ENCODE assay signal across 34 cellular contexts in genomic region chr19:23560051-23560450, GRCh38.
DNase-seq lines count a peak whose midpoint lies in the region; ATAC-seq, FAIRE-seq and TF ChIP-seq lines count a peak whose summit lies in the region.
"Had no signal": no experiment of that assay in that cellular context is flagged by ENCODE, and none has a peak within 500 bp of the region (broad histone marks: within the 10 kb centered on the region; RNA-seq: fewer than 3 reads in every experiment).

No MANE protein-coding gene starts in this region.

- no peak overlapping the region for H3K14ac ChIP-seq in trophoblast cell (ENCODE audit: low read length)

- H3K9me3 ChIP-seq in naive thymus-derived CD4-positive, alpha-beta T cell (ENCODE audit: control insufficient read depth in 2 of 3, low read length in 3 of 3): peaks cover 0 to 5% (median 0%) of the 10 kb centered on the region in 3 experiments
- H3K9me3 ChIP-seq in trophoblast cell (ENCODE audit: insufficient read depth, low read depth, low read length): peaks cover 33% of the 10 kb centered on the region
- H3K9me3 ChIP-seq: BE2C, Caco-2 had no signal

- no peaks in the 10 kb centered on the region for H3K4me1 ChIP-seq in mesendoderm (ENCODE audit: control insufficient read depth, low read depth, low read length)
- H3K4me1 ChIP-seq in naive thymus-derived CD4-positive, alpha-beta T cell (ENCODE audit: control insufficient read depth in 2 of 2, insufficient read depth in 2 of 2, low read length in 2 of 2): no peaks in the 10 kb centered on the region
- no peaks in the 10 kb centered on the region for H3K4me1 ChIP-seq in trophoblast cell (ENCODE audit: control insufficient read depth in 1 of 2, insufficient read depth in 2 of 2, low read length in 2 of 2)
- H3K4me1 ChIP-seq: A549; BE2C; BLaER1; BLaER1 treated with 17β-estradiol and CSF1 and Interleukin-3, amounts not matched to agents 10 nM and 100 nM; Caco-2 had no signal

- H3K4me1 Mint-ChIP-seq in naive thymus-derived CD4-positive, alpha-beta T cell: no peaks in the 10 kb centered on the region
- H3K4me1 Mint-ChIP-seq: B cell; CD14-positive monocyte; CD4-positive, alpha-beta memory T cell; CD4-positive, CD25-positive, alpha-beta regulatory T cell; CD8-positive, alpha-beta memory T cell had no signal

- H4K8ac ChIP-seq in mesendoderm (ENCODE audit: low read depth, low read length): no peak overlapping the region
- no peak overlapping the region for H4K8ac ChIP-seq in trophoblast cell (ENCODE audit: low read depth, low read length)

- H3K4ac ChIP-seq in mesendoderm (ENCODE audit: low read depth, low read length): no peak overlapping the region
- H3K4ac ChIP-seq in trophoblast cell (ENCODE audit: low read depth, low read length): no peak overlapping the region

- H3K27me3 ChIP-seq in mesendoderm (ENCODE audit: insufficient read depth, low read length, poor library complexity) (no peaks in the 10 kb centered on the region), trophoblast cell (ENCODE audit: insufficient read depth, low read length) (no peaks in the 10 kb centered on the region)
- H3K27me3 ChIP-seq in naive thymus-derived CD4-positive, alpha-beta T cell (ENCODE audit: control insufficient read depth in 2 of 2, insufficient read depth in 2 of 2, low read length in 2 of 2): no peaks in the 10 kb centered on the region
- H3K27me3 ChIP-seq: BE2C; BLaER1; BLaER1 treated with 17β-estradiol and CSF1 and Interleukin-3, amounts not matched to agents 10 nM and 100 nM had no signal

- peaks cover 0 to 14% (median 0%) of the 10 kb centered on the region in 5 donors for H3K36me3 Mint-ChIP-seq in naive thymus-derived CD4-positive, alpha-beta T cell
- H3K36me3 Mint-ChIP-seq: CD14-positive monocyte; CD4-positive, alpha-beta memory T cell; CD4-positive, CD25-positive, alpha-beta regulatory T cell; CD8-positive, alpha-beta memory T cell; CD8-positive, alpha-beta T cell had no signal

- WGBS in mesendoderm (ENCODE audit: extremely low coverage, insufficient coverage, low lambda C conversion rate): no CpG with 5 or more reads among the region's 2 CpGs
- no CpG with 5 or more reads among the region's 2 CpGs for WGBS in trophoblast cell (ENCODE audit: extremely low coverage, insufficient coverage, insufficient read length)

- POLR2A ChIA-PET in naive thymus-derived CD4-positive, alpha-beta T cell (lab: Charles Lee): no interaction called here

- H2AK5ac ChIP-seq in mesendoderm (ENCODE audit: low read length) (no peak overlapping the region), trophoblast cell (ENCODE audit: low read length) (no peak overlapping the region)

- peak; percentile 8 for ATAC-seq in naive thymus-derived CD4-positive, alpha-beta T cell
- ATAC-seq in GM18498 (IDR thresholded peaks at IDR 0.05; ENCODE audit: unreplicated experiment): no peak
- ATAC-seq: A549; CD8-positive, alpha-beta T cell had no signal

- no peaks in the 10 kb centered on the region for H3K79me1 ChIP-seq in mesendoderm (ENCODE audit: low read length)
- H3K79me1 ChIP-seq in trophoblast cell (ENCODE audit: low read length): no peaks in the 10 kb centered on the region

- H3K9me3 Mint-ChIP-seq in naive thymus-derived CD4-positive, alpha-beta T cell: peaks cover 14 to 71% (median 28%) of the 10 kb centered on the region in 11 donors

- no peak overlapping the region for H3K4me3 Mint-ChIP-seq in naive thymus-derived CD4-positive, alpha-beta T cell
- H3K4me3 Mint-ChIP-seq: B cell; CD14-positive monocyte; CD4-positive, alpha-beta memory T cell; CD4-positive, alpha-beta T cell; CD4-positive, CD25-positive, alpha-beta regulatory T cell; CD8-positive, alpha-beta memory T cell; CD8-positive, alpha-beta T cell had no signal

- H2BK5ac ChIP-seq in mesendoderm (ENCODE audit: low read length) (no peak overlapping the region), trophoblast cell (ENCODE audit: low read depth, low read length, poor library complexity) (no peak overlapping the region)

- no peak overlapping the region for H2BK15ac ChIP-seq in mesendoderm (replicated peaks; ENCODE audit: low read depth)

- no peak overlapping the region for H2AFZ ChIP-seq in trophoblast cell (ENCODE audit: insufficient read depth, low read length, poor library complexity)

- H3K4me2 ChIP-seq in mesendoderm (ENCODE audit: low read length) (no peak overlapping the region), trophoblast cell (ENCODE audit: low read length) (no peak overlapping the region)
- H3K4me2 ChIP-seq: A549; BLaER1; BLaER1 treated with 17β-estradiol and CSF1 and Interleukin-3, amounts not matched to agents 10 nM and 100 nM had no signal

- H3K18ac ChIP-seq in mesendoderm (ENCODE audit: low read length) (no peak overlapping the region), trophoblast cell (ENCODE audit: low read length) (no peak overlapping the region)

- H3K27ac ChIP-seq in mesendoderm (ENCODE audit: low read depth, low read length) (no peak overlapping the region), trophoblast cell (ENCODE audit: low read depth, low read length) (no peak overlapping the region)
- no peak overlapping the region for H3K27ac ChIP-seq in naive thymus-derived CD4-positive, alpha-beta T cell (ENCODE audit: low read depth, low read length)
- H3K27ac ChIP-seq: 22Rv1; A549; BLaER1; BLaER1 treated with 17β-estradiol and CSF1 and Interleukin-3, amounts not matched to agents 10 nM and 100 nM; C4-2B had no signal

- intact Hi-C loops in naive thymus-derived CD4-positive, alpha-beta T cell (cut with micrococcal nuclease): no loop called here

- H3K36me3 ChIP-seq in mesendoderm (ENCODE audit: control insufficient read depth, insufficient read depth, low read length): no peaks in the 10 kb centered on the region
- no peaks in the 10 kb centered on the region for H3K36me3 ChIP-seq in naive thymus-derived CD4-positive, alpha-beta T cell (ENCODE audit: control insufficient read depth in 2 of 3, insufficient read depth in 3 of 3, low read length in 3 of 3)
- H3K36me3 ChIP-seq in trophoblast cell (ENCODE audit: control insufficient read depth in 1 of 2, insufficient read depth in 2 of 2, low read length in 2 of 2): no peaks in the 10 kb centered on the region
- H3K36me3 ChIP-seq: BE2C; BLaER1; BLaER1 treated with 17β-estradiol and CSF1 and Interleukin-3, amounts not matched to agents 10 nM and 100 nM had no signal

- FAIRE-seq in D721Med (lab: Jason Lieb, UNC): no peak
- FAIRE-seq: A204.1, A549 had no signal

- no peak overlapping the region for H4K91ac ChIP-seq in trophoblast cell (ENCODE audit: low read depth, low read length)

- DNase-seq in mesendoderm (no peak), trophoblast cell (peak; percentile 66 to 88), ecto neural progenitor cell (ENCODE audit: low spot score) (no peak), D721Med (ENCODE audit: insufficient read length, low spot score) (no peak)
- DNase-seq in naive thymus-derived CD4-positive, alpha-beta T cell: no peak
- DNase-seq: 8988T; ACHN; AML-193; BE2C; C1 segment of cervical spinal cord; Caco-2; Calu3; CD4-positive, alpha-beta memory T cell; CD4-positive, alpha-beta T cell; CD4-positive, CD25-positive, alpha-beta regulatory T cell; CD8-positive, alpha-beta memory T cell; CD8-positive, alpha-beta T cell; COR-L47; DMS 273 treated with DMSO at 0.1 percent for 48 hours; DMS153; DMS53; DMS79; DMS79 treated with DMSO at 0.1 percent for 48 hours; DND-41; EL had no signal

- H2BK12ac ChIP-seq in trophoblast cell (ENCODE audit: low read length): no peak overlapping the region

- H3K9ac ChIP-seq in mesendoderm (ENCODE audit: low read length) (no peak overlapping the region), trophoblast cell (ENCODE audit: low read length) (no peak overlapping the region)
- H3K9ac ChIP-seq: BLaER1; BLaER1 treated with 17β-estradiol and CSF1 and Interleukin-3, amounts not matched to agents 10 nM and 100 nM had no signal

- no peak overlapping the region for H3K56ac ChIP-seq in mesendoderm (ENCODE audit: low read length)

- H3K23ac ChIP-seq in mesendoderm (ENCODE audit: low read length) (no peak overlapping the region), trophoblast cell (ENCODE audit: low read length) (no peak overlapping the region)

- no peaks in the 10 kb centered on the region for H3K27me3 Mint-ChIP-seq in naive thymus-derived CD4-positive, alpha-beta T cell
- H3K27me3 Mint-ChIP-seq: B cell; CD4-positive, alpha-beta memory T cell; CD4-positive, alpha-beta T cell; CD4-positive, CD25-positive, alpha-beta regulatory T cell had no signal

- no peak overlapping the region for H4K12ac ChIP-seq in trophoblast cell (ENCODE audit: low read depth, low read length)

- CTCF ChIA-PET in naive thymus-derived CD4-positive, alpha-beta T cell (lab: Charles Lee): no interaction called here

- no peak for TF ChIP-seq CTCF in D721Med (IDR thresholded peaks at IDR 0.05; ENCODE audit: insufficient read depth, missing control alignments)

- H3K4me3 ChIP-seq in mesendoderm (ENCODE audit: low read length) (peak overlapping the region; percentile 22), trophoblast cell (ENCODE audit: low read depth, low read length) (no peak overlapping the region)
- H3K4me3 ChIP-seq in naive thymus-derived CD4-positive, alpha-beta T cell (ENCODE audit: low read length): no peak overlapping the region
- H3K4me3 ChIP-seq: A549; BLaER1; BLaER1 treated with 17β-estradiol and CSF1 and Interleukin-3, amounts not matched to agents 10 nM and 100 nM had no signal

- H3K27ac Mint-ChIP-seq in naive thymus-derived CD4-positive, alpha-beta T cell: no peak overlapping the region
- H3K27ac Mint-ChIP-seq: B cell; CD14-positive monocyte; CD4-positive, alpha-beta memory T cell; CD4-positive, alpha-beta T cell; CD4-positive, CD25-positive, alpha-beta regulatory T cell; CD8-positive, alpha-beta memory T cell; CD8-positive, alpha-beta T cell had no signal

- no peak overlapping the region for H2BK120ac ChIP-seq in mesendoderm (ENCODE audit: low read depth, low read length)
- no peak overlapping the region for H2BK120ac ChIP-seq in trophoblast cell (ENCODE audit: insufficient read depth, low read length, poor library complexity)

- no peaks in the 10 kb centered on the region for H3K79me2 ChIP-seq in mesendoderm (ENCODE audit: control insufficient read depth, insufficient read depth, low read length)
- H3K79me2 ChIP-seq in trophoblast cell (ENCODE audit: control insufficient read depth, insufficient read depth, low read length, poor library complexity): no peaks in the 10 kb centered on the region

- H4K5ac ChIP-seq in mesendoderm (ENCODE audit: low read length): no peak overlapping the region

Comparison
In these comparisons a context has a peak if more than half of its experiments do, and no peak if none do; other contexts are left out.
1. DNase-seq: peak in trophoblast cell (2 of 2); none in mesendoderm (single experiment), naive thymus-derived CD4-positive, alpha-beta T cell (0 of 9), ecto neural progenitor cell (single experiment) and D721Med (single experiment).